Comparison of ENCODE assay signal across 35 cellular contexts in genomic region chr17:1301546-1301945, GRCh38. TPM values are rescaled to one million over a fixed set of nuclear protein-coding genes. Genes with fewer than 3 reads are reported as not detected.
"Had no signal": no experiment of that assay in that cellular context is flagged by ENCODE, and none has a peak within 500 bp of the region (broad histone marks: within the 10 kb centered on the region; RNA-seq: fewer than 3 reads in every experiment).

No MANE protein-coding gene starts in this region.

- ATAC-seq: esophagus mucosa; gastrocnemius medialis; left lung; mucosa of descending colon; natural killer cell treated with Interleukin-12 subunit alpha and Interleukin-12 subunit beta and Interleukin-15 and Interleukin-18, amount 100 ng/mL, for 72 hours; right cardiac atrium; stimulated activated effector memory CD8-positive, alpha-beta T cell treated with anti-CD3 and anti-CD28 coated beads, Interleukin-12 subunit alpha, Interleukin-12 subunit beta, amount 100 ng/mL, for 72 hours had no signal

- H3K9me3 ChIP-seq: gastrocnemius medialis, left lung, mucosa of descending colon, prostate gland, sigmoid colon, stomach, thyroid gland, vagina had no signal

- H2AFZ ChIP-seq: hepatocyte, neural progenitor cell had no signal

- FAIRE-seq: kidney had no signal

- H3K4me2 ChIP-seq: hepatocyte, neural progenitor cell had no signal

- H3K4me3 ChIP-seq: gastrocnemius medialis, hepatocyte, left lung, mucosa of descending colon, neural progenitor cell, prostate gland, sigmoid colon, stomach, thyroid gland, vagina had no signal

- H3K36me3 ChIP-seq: gastrocnemius medialis, left lung, neural progenitor cell, prostate gland, sigmoid colon, stomach, thyroid gland, vagina had no signal

- DNase-seq: effector CD8-positive, alpha-beta T cell; endodermal cell; foreskin fibroblast; gastrocnemius medialis; head of caudate nucleus; kidney; left lung; mesenchymal stem cell; mucosa of descending colon; naive B cell; sigmoid colon; stimulated activated CD4-positive, alpha-beta T cell treated with anti-CD3 and anti-CD28 coated beads, Interleukin-2, amount 100 ng/mL, for 24 hours; stimulated activated CD4-positive, alpha-beta T cell treated with anti-CD3 and anti-CD28 coated beads, Interleukin-4, amount 100 ng/mL, for 24 hours; stimulated activated naive CD4-positive, alpha-beta T cell treated with Interleukin-2 at 50 U/mL for 16 hours; stomach; trophoblast cell had no signal

- H3K27ac ChIP-seq: epithelial cell of prostate, hepatocyte, left lung, neural progenitor cell, prostate gland, sigmoid colon, stomach, thyroid gland, vagina had no signal

- H3K9ac ChIP-seq: neural progenitor cell had no signal

- H3K27me3 ChIP-seq: hepatocyte, thyroid gland, vagina had no signal

- H3K79me2 ChIP-seq: hepatocyte had no signal

- H3K4me1 ChIP-seq: gastrocnemius medialis, prostate gland, thyroid gland, vagina had no signal

RNA-seq across cellular contexts. Expression of gene TRARG1, which starts 22.1 kb away (rescaled TPM):
- total RNA-seq: endodermal cell; esophagus mucosa; glomerular endothelial cell; hepatocyte; kidney; left lung; lung microvascular endothelial cell; mesothelial cell of epicardium; natural killer cell treated with Interleukin-12 subunit alpha and Interleukin-12 subunit beta and Interleukin-15 and Interleukin-18, amount 100 ng/mL, for 72 hours; osteocyte; temporal lobe; ureter had no signal
- polyA plus RNA-seq: hepatocyte had no signal

RNA-seq across cellular contexts. Expression of gene BHLHA9, which starts 31.3 kb away (rescaled TPM):
- total RNA-seq: esophagus mucosa; gastrocnemius medialis; glomerular endothelial cell; hepatocyte; kidney; left lung; lower leg skin; lung microvascular endothelial cell; mesothelial cell of epicardium; mucosa of descending colon; natural killer cell treated with Interleukin-12 subunit alpha and Interleukin-12 subunit beta and Interleukin-15 and Interleukin-18, amount 100 ng/mL, for 72 hours; osteocyte; prostate gland; right cardiac atrium; sigmoid colon; skeletal muscle tissue; stomach; subcutaneous adipose tissue; thyroid gland; ureter; vagina had no signal
- polyA plus RNA-seq: hepatocyte, right cardiac atrium, sigmoid colon, stomach had no signal
